Comparison of ENCODE assay signal across 10 cellular contexts in genomic region chr11:61153593-61154090, GRCh38. TPM values are rescaled to one million over a fixed set of nuclear protein-coding genes. Genes with fewer than 3 reads are reported as not detected.
A peak's percentile ranks its signal among the peaks of the same experiment; 100 is the strongest.
DNase-seq lines count a peak whose midpoint lies in the region; ATAC-seq and TF ChIP-seq lines count a peak whose summit lies in the region.
"Had no signal": no experiment of that assay in that cellular context is flagged by ENCODE, and none has a peak within 500 bp of the region (broad histone marks: within the 10 kb centered on the region; RNA-seq: fewer than 3 reads in every experiment).

No MANE protein-coding gene starts in this region.

- TF ChIP-seq CTCF in CD14-positive monocyte (IDR thresholded peaks at IDR 0.05), result no peak
- peak; percentile 14 for TF ChIP-seq CTCF in astrocyte of the cerebellum (IDR thresholded peaks at IDR 0.05; ENCODE audit: low read depth, low read length, missing control alignments)
- no peak for TF ChIP-seq CTCF in right atrium auricular region (IDR thresholded peaks at IDR 0.05)
- no peak for TF ChIP-seq CTCF in sigmoid colon (IDR thresholded peaks at IDR 0.05)

- peaks cover 52% of the 10 kb centered on the region for H3K4me1 Mint-ChIP-seq in CD14-positive monocyte

- 85 to 90% methylated on average over 2 of the region's 2 CpGs for WGBS in sigmoid colon, 2 donors

- H3K27me3 Mint-ChIP-seq in CD14-positive monocyte (ENCODE audit: low read depth in 3 of 3), result no peaks in the 10 kb centered on the region

- H3K9me3 ChIP-seq in right atrium auricular region (peaks cover 0 to 14% of the 10 kb centered on the region in 2 donors), sigmoid colon (peaks cover 0 to 2% (median 0%) of the 10 kb centered on the region in 4 donors)

- H3K4me3 ChIP-seq in astrocyte of the cerebellum (ENCODE audit: low read depth, low read length) (no peak overlapping the region), right atrium auricular region (no peak overlapping the region), sigmoid colon (no peak overlapping the region)
- H3K4me3 ChIP-seq: BLaER1 treated with 17β-estradiol and CSF1 and Interleukin-3, amounts not matched to agents 10 nM and 100 nM had no signal

- intact Hi-C loops in CD14-positive monocyte (cut with micrococcal nuclease), result loop anchor here in 1 of 2 donors (5.0 kb wide), 1 partner anchor 34 kb away; no protein-coding TSS in a partner anchor
- intact Hi-C loops in sigmoid colon (cut with DNase I), result no loop called here

- H3K4me3 Mint-ChIP-seq in CD14-positive monocyte, result no peak overlapping the region

- H3K4me1 ChIP-seq in right atrium auricular region, result peaks cover 0 to 56% of the 10 kb centered on the region in 2 donors
- H3K4me1 ChIP-seq in sigmoid colon, result peaks cover 0 to 70% (median 60%) of the 10 kb centered on the region in 4 donors

- DNase-seq in CD14-positive monocyte (ENCODE audit: low spot score) (peak; percentile 15), astrocyte of the cerebellum (ENCODE audit: low read depth) (no peak), right atrium auricular region (ENCODE audit: low spot score) (no peak), sigmoid colon (peak; percentile 50), DMS153 treated with DMSO at 0.1 percent for 48 hours (lab: John Stamatoyannopoulos, UW; ENCODE audit: unreplicated experiment) (no peak), GM19238 (ENCODE audit: insufficient read length, low spot score) (no peak), G401 (ENCODE audit: low spot score) (no peak)
- DNase-seq: MM.1S had no signal

- no peak for TF ChIP-seq POLR2A in sigmoid colon (IDR thresholded peaks at IDR 0.05)

- peaks cover 41 to 69% of the 10 kb centered on the region in 2 donors for H3K36me3 Mint-ChIP-seq in CD14-positive monocyte

- no peaks in the 10 kb centered on the region for H3K27me3 ChIP-seq in right atrium auricular region
- no peaks in the 10 kb centered on the region for H3K27me3 ChIP-seq in sigmoid colon
- H3K27me3 ChIP-seq: BLaER1 treated with 17β-estradiol and CSF1 and Interleukin-3, amounts not matched to agents 10 nM and 100 nM had no signal

- ATAC-seq in GM18870 (IDR thresholded peaks at IDR 0.05; ENCODE audit: unreplicated experiment), result no peak

- peak overlapping the region; percentile 73 to 90 for H3K27ac ChIP-seq in right atrium auricular region
- peak overlapping the region; percentile 71 to 92 (median 84) for H3K27ac ChIP-seq in sigmoid colon
- H3K27ac ChIP-seq: BLaER1 treated with 17β-estradiol and CSF1 and Interleukin-3, amounts not matched to agents 10 nM and 100 nM had no signal

- H3K27ac Mint-ChIP-seq in CD14-positive monocyte, result peak overlapping the region in 1 of 7 donors; percentile 1

- H3K36me3 ChIP-seq in right atrium auricular region (peaks cover 4% of the 10 kb centered on the region), sigmoid colon (no peaks in the 10 kb centered on the region)

- TF ChIP-seq EP300 in sigmoid colon (IDR thresholded peaks at IDR 0.05), result no peak

- H3K9me3 Mint-ChIP-seq in CD14-positive monocyte, result peaks cover 6 to 16% (median 11%) of the 10 kb centered on the region in 7 donors

- in situ Hi-C loops in astrocyte of the cerebellum (cut with HindIII; ENCODE audit: low sequenced_read_pairs) (no loop called here), G401 (cut with HindIII; ENCODE audit: low sequenced_read_pairs) (no loop called here)

RNA-seq across cellular contexts. Expression of gene VPS37C, which starts 7.6 kb away (rescaled TPM):
- polyA plus RNA-seq in CD14-positive monocyte (1 to 10 TPM; 1.9 to 3.8 TPM), sigmoid colon (10 to 100 TPM; 16.9 to 19.3 (median 18.6) TPM)
- total RNA-seq in right atrium auricular region (10 to 100 TPM; 12.9 to 28.8 TPM), sigmoid colon (10 to 100 TPM in 3 of 4 donors, 1 to 10 TPM in 1; 8.6 to 25.4 (median 18.5) TPM)
- 15.5 and 16.6 TPM in 2 replicates for total RNA-seq in G401 (2014; rRNA removed; shearing (Covaris generic))

RNA-seq across cellular contexts. Expression of gene PGA3, which starts 49.7 kb away (rescaled TPM):
- 1 to 10 TPM; 1.4 to 4.1 TPM for polyA plus RNA-seq in CD14-positive monocyte
- total RNA-seq in right atrium auricular region, result under 1 TPM; 0.33 to 0.55 TPM
- total RNA-seq in sigmoid colon, result 1 to 10 TPM in 1 of 4 donors, under 1 TPM in 1, not detected in 2; 0.33 to 2.5 TPM
- polyA plus RNA-seq in sigmoid colon, result 10 to 100 TPM in 2 of 3 donors, under 1 TPM in 1; 0.06 to 25.2 (median 14.3) TPM
- total RNA-seq in G401 (2014; rRNA removed; shearing (Covaris generic)), result not detected in 2 replicates

RNA-seq across cellular contexts. Expression of gene CD5, which starts 51.4 kb away (rescaled TPM):
- under 1 TPM; 0.34 to 0.61 TPM for polyA plus RNA-seq in CD14-positive monocyte
- total RNA-seq in right atrium auricular region, result 1 to 10 TPM in 1 of 2 donors, under 1 TPM in 1; 0.75 to 1.6 TPM
- total RNA-seq in sigmoid colon, result under 1 TPM in 2 of 4 donors, not detected in 2; 0.54 to 0.55 TPM
- 10 to 100 TPM in 1 of 3 donors, under 1 TPM in 2; 0.23 to 12.3 (median 0.60) TPM for polyA plus RNA-seq in sigmoid colon
- 0.06 TPM in 1 of 2 replicates, not detected in the other for total RNA-seq in G401 (2014; rRNA removed; shearing (Covaris generic))

Comparison
In these comparisons a context has a peak if more than half of its experiments do, and no peak if none do; other contexts are left out.
1. DNase-seq: peak in CD14-positive monocyte (single experiment) and sigmoid colon (single experiment); none in astrocyte of the cerebellum (single experiment), right atrium auricular region (single experiment), DMS153 treated with DMSO at 0.1 percent for 48 hours (single experiment), GM19238 (single experiment) and G401 (single experiment).